ENCODE assay signal across 15 cellular contexts in the genomic region with DNA sequence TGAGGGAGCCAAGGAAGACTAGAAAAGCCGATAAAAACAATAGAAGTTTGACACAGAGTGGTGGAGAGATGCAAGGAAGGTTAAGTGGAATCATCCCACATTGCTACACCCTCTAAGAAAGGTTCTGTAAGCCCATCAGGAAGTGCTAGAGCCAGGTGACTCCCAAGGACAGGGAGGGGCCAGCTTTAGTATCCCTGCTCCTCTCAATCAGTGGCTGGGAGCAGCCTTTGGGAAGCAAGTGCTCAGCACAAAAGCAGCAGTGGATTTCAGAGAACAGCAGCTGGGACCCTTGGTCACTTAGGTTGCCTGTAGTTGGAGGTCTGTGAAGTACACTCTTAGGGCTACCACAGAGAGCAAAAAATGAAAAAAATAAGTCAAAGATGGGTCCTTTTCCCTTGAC. TPM values are rescaled to one million over a fixed set of nuclear protein-coding genes. Genes with fewer than 3 reads are reported as not detected.
A peak's percentile ranks its signal among the peaks of the same experiment; 100 is the strongest.
DNase-seq lines count a peak whose midpoint lies in the region; ATAC-seq and TF ChIP-seq lines count a peak whose summit lies in the region.
"Had no signal": no experiment of that assay in that cellular context is flagged by ENCODE, and none has a peak within 500 bp of the region (broad histone marks: within the 10 kb centered on the region; RNA-seq: fewer than 3 reads in every experiment).

No MANE protein-coding gene starts in this region.

- H3K36me3 ChIP-seq in HUES48 (ENCODE audit: control insufficient read depth, insufficient read depth, low read length) (no peaks in the 10 kb centered on the region), SK-N-SH (replicated peaks in 1 of 2; ENCODE audit: control insufficient read depth in 1 of 2, insufficient read depth in 2 of 2, low read length in 1 of 2) (peaks cover 8 to 24% of the 10 kb centered on the region in 2 experiments)
- H3K36me3 ChIP-seq: BLaER1 had no signal

- H3K27ac ChIP-seq in HUES48 (ENCODE audit: low read depth, low read length): peak overlapping the region; percentile 32
- no peak overlapping the region for H3K27ac ChIP-seq in SK-N-SH (ENCODE audit: low read depth in 2 of 2, low read length in 1 of 2)
- H3K27ac ChIP-seq: 22Rv1, BLaER1 had no signal

- H3K9ac ChIP-seq in HUES48 (ENCODE audit: low read depth, low read length) (no peak overlapping the region), SK-N-SH (no peak overlapping the region)
- H3K9ac ChIP-seq: BLaER1 had no signal

- CTCF ChIA-PET in SK-N-SH (lab: Yijun Ruan, JAX): interaction anchor here (1.1 to 1.4 kb wide), 2 partner anchors 23 to 722 kb away, joined by 4 read pairs; no protein-coding TSS in a partner anchor

- no peak for TF ChIP-seq RAD21 in SK-N-SH (IDR thresholded peaks at IDR 0.05; ENCODE audit: low read length)

- H3K4me2 ChIP-seq in SK-N-SH: no peak overlapping the region
- H3K4me2 ChIP-seq: BLaER1 had no signal

- H3K9me3 ChIP-seq in HUES48 (ENCODE audit: control insufficient read depth, insufficient read depth, low read length) (no peaks in the 10 kb centered on the region), SK-N-SH (no peaks in the 10 kb centered on the region)

- H3F3A ChIP-seq in SK-N-SH (replicated peaks; ENCODE audit: insufficient read depth): peaks cover 5% of the 10 kb centered on the region

- ATAC-seq in HG02678 (IDR thresholded peaks at IDR 0.05; ENCODE audit: unreplicated experiment) (no peak), HG03045 (IDR thresholded peaks at IDR 0.05; ENCODE audit: unreplicated experiment) (no peak)

- peaks cover 1% of the 10 kb centered on the region for H3K27me3 Mint-ChIP-seq in glutamatergic neuron (ENCODE audit: unreplicated experiment)
- H3K27me3 Mint-ChIP-seq: CD8-positive, alpha-beta memory T cell had no signal

- H2AFZ ChIP-seq in SK-N-SH (ENCODE audit: low read depth): no peak overlapping the region

- H3K4me1 Mint-ChIP-seq in glutamatergic neuron (ENCODE audit: low read depth, unreplicated experiment): peaks cover 15% of the 10 kb centered on the region

- no peaks in the 10 kb centered on the region for H3K9me2 ChIP-seq in SK-N-SH

- H3K4me1 ChIP-seq in HUES48 (ENCODE audit: control insufficient read depth, insufficient read depth, low read length) (peaks cover 16% of the 10 kb centered on the region), SK-N-SH (ENCODE audit: control insufficient read depth in 1 of 2, insufficient read depth in 2 of 2, low read depth in 1 of 2, low read length in 1 of 2) (peaks cover 0 to 7% of the 10 kb centered on the region in 2 experiments; a peak in 3 of 4 replicates)

- no peak overlapping the region for H3K27ac Mint-ChIP-seq in glutamatergic neuron (ENCODE audit: unreplicated experiment)
- H3K27ac Mint-ChIP-seq: CD8-positive, alpha-beta memory T cell had no signal

- H3K79me2 ChIP-seq in SK-N-SH (ENCODE audit: insufficient read depth): peaks cover 21% of the 10 kb centered on the region; the same call in 1 of the 2 replicates

- H3K36me3 Mint-ChIP-seq in glutamatergic neuron (ENCODE audit: unreplicated experiment): peaks cover 11% of the 10 kb centered on the region

- H3K27me3 ChIP-seq in HUES48 (ENCODE audit: control insufficient read depth, insufficient read depth, low read length): no peaks in the 10 kb centered on the region
- H3K27me3 ChIP-seq in SK-N-SH (ENCODE audit: insufficient read depth): no peaks in the 10 kb centered on the region
- H3K27me3 ChIP-seq: BLaER1 had no signal

- POLR2A ChIA-PET in SK-N-SH (lab: Yijun Ruan, JAX): no interaction called here

- 93% methylated on average over 1 of the region's 1 CpG for whole genome bisulfite sequencing in SK-N-SH (ENCODE audit: low lambda C conversion rate)

- no peaks in the 10 kb centered on the region for H4K20me1 ChIP-seq in SK-N-SH (ENCODE audit: insufficient read depth)
- H4K20me1 ChIP-seq: BLaER1 had no signal

- H3K4me3 ChIP-seq in HUES48 (ENCODE audit: low read depth, low read length): no peak overlapping the region
- no peak overlapping the region for H3K4me3 ChIP-seq in SK-N-SH (ENCODE audit: low read depth in 2 of 2, low read length in 1 of 2)
- H3K4me3 ChIP-seq: BLaER1 had no signal

- no peak overlapping the region for H3K4me3 Mint-ChIP-seq in glutamatergic neuron (ENCODE audit: unreplicated experiment)
- H3K4me3 Mint-ChIP-seq: CD8-positive, alpha-beta memory T cell had no signal

- DNase-seq in DMS53 (lab: John Stamatoyannopoulos, UW) (peak; percentile 20), DMS53 treated with DMSO at 0.1 percent for 48 hours (lab: John Stamatoyannopoulos, UW; ENCODE audit: unreplicated experiment) (no peak), glutamatergic neuron (peak; percentile 24), myocyte (ENCODE audit: low read depth) (peak; percentile 11), SK-N-SH (no peak)
- DNase-seq: CD8-positive, alpha-beta memory T cell; NCI-H187 treated with DMSO at 0.1 percent for 48 hours; NCI-H2227 treated with DMSO at 0.1 percent for 48 hours; NCI-H524 treated with DMSO at 0.1 percent for 48 hours; NK-92 treated with Interleukin-12 subunit alpha and Interleukin-12 subunit beta, amount 100 ng/mL, for 24 hours had no signal

- no peak for TF ChIP-seq CTCF in glutamatergic neuron (IDR thresholded peaks at IDR 0.05; ENCODE audit: partially characterized antibody, unreplicated experiment)
- no peak for TF ChIP-seq CTCF in SK-N-SH (IDR thresholded peaks at IDR 0.05)

- no peaks in the 10 kb centered on the region for H3K9me3 Mint-ChIP-seq in glutamatergic neuron (ENCODE audit: unreplicated experiment)

- TF ChIP-seq EP300 in SK-N-SH (IDR thresholded peaks at IDR 0.05; ENCODE audit: borderline replicate concordance in 1 of 2, low read depth in 1 of 2, low read length in 1 of 2): no peak

TF ChIP-seq in SK-N-SH, 30 proteins besides CTCF, POLR2A, EP300 and RAD21:
- TF ChIP-seq MEF2A (IDR thresholded peaks at IDR 0.05; ENCODE audit: borderline replicate concordance, low read depth) (no peak), GATA2 (CRISPR knock-in tag; IDR thresholded peaks at IDR 0.05) (no peak), NRF1 (IDR thresholded peaks at IDR 0.05; ENCODE audit: low read depth, low read length) (no peak), JUND (IDR thresholded peaks at IDR 0.05) (no peak), SMC3 (IDR thresholded peaks at IDR 0.05; ENCODE audit: low read depth, low read length) (no peak), TAF1 (IDR thresholded peaks at IDR 0.05; ENCODE audit: borderline replicate concordance, low read depth, low read length) (no peak), NFIC (IDR thresholded peaks at IDR 0.05; ENCODE audit: borderline replicate concordance) (no peak), YY1 (IDR thresholded peaks at IDR 0.05; ENCODE audit: low read depth) (no peak), GABPA (IDR thresholded peaks at IDR 0.05; ENCODE audit: low read depth) (no peak), FOSL2 (IDR thresholded peaks at IDR 0.05; ENCODE audit: borderline replicate concordance, low read depth) (no peak), RXRA (IDR thresholded peaks at IDR 0.05; ENCODE audit: borderline replicate concordance, low read depth) (no peak), ELF1 (IDR thresholded peaks at IDR 0.05) (no peak), MXI1 (IDR thresholded peaks at IDR 0.05; ENCODE audit: low read depth, low read length) (no peak), FOXJ3 (CRISPR knock-in tag; IDR thresholded peaks at IDR 0.05) (no peak), RFX5 (IDR thresholded peaks at IDR 0.05; ENCODE audit: low read length) (no peak), TCF12 (IDR thresholded peaks at IDR 0.05) (no peak), TEAD4 (IDR thresholded peaks at IDR 0.05; ENCODE audit: borderline replicate concordance, insufficient read depth) (no peak), SIN3A (IDR thresholded peaks at IDR 0.05; ENCODE audit: borderline replicate concordance, low read depth, low read length) (no peak)
- TF ChIP-seq, protein P1, sequence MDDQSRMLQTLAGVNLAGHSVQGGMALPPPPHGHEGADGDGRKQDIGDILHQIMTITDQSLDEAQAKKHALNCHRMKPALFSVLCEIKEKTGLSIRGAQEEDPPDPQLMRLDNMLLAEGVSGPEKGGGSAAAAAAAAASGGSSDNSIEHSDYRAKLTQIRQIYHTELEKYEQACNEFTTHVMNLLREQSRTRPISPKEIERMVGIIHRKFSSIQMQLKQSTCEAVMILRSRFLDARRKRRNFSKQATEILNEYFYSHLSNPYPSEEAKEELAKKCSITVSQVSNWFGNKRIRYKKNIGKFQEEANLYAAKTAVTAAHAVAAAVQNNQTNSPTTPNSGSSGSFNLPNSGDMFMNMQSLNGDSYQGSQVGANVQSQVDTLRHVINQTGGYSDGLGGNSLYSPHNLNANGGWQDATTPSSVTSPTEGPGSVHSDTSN (IDR thresholded peaks at IDR 0.05): no peak

RNA-seq across cellular contexts. Expression of gene NME7, which starts 42.5 kb away (rescaled TPM):
- total RNA-seq in glutamatergic neuron (ENCODE audit: unreplicated experiment) (18.6 TPM), myocyte (12.9 and 13.9 TPM in 2 replicates)
- polyA plus RNA-seq in myocyte (2012): 20.1 TPM
- 13.7 and 20.6 TPM in 2 replicates for polyA plus RNA-seq in SK-N-SH (2012; rRNA removed)
- 26.0 and 38.4 TPM in 2 replicates for polyA plus RNA-seq in SK-N-SH (2012; cell fraction: cytosol; rRNA removed)
- polyA plus RNA-seq in SK-N-SH (2012; cell fraction: nucleus; rRNA removed): 4.0 and 10.8 TPM in 2 replicates

RNA-seq across cellular contexts. Expression of gene BLZF1, which starts 42.9 kb away (rescaled TPM):
- total RNA-seq in glutamatergic neuron (ENCODE audit: unreplicated experiment) (15.7 TPM), myocyte (19.8 and 21.3 TPM in 2 replicates)
- polyA plus RNA-seq in myocyte (2012): 9.2 TPM
- polyA plus RNA-seq in SK-N-SH (2012; rRNA removed): 9.5 and 16.0 TPM in 2 replicates
- polyA plus RNA-seq in SK-N-SH (2012; cell fraction: cytosol; rRNA removed): 16.9 and 22.2 TPM in 2 replicates
- polyA plus RNA-seq in SK-N-SH (2012; cell fraction: nucleus; rRNA removed): 8.8 and 21.0 TPM in 2 replicates

Comparison
In these comparisons a context has a peak if more than half of its experiments do, and no peak if none do; other contexts are left out.
1. DNase-seq: peak in DMS53 (single experiment), glutamatergic neuron (single experiment) and myocyte (single experiment); none in DMS53 treated with DMSO at 0.1 percent for 48 hours (single experiment) and SK-N-SH (single experiment).